ENCODE assay signal across 8 cellular contexts in genomic region chr7:70693690-70694356, GRCh38.
DNase-seq lines count a peak whose midpoint lies in the region; ATAC-seq lines count a peak whose summit lies in the region.

No MANE protein-coding gene starts in this region.

- no peaks in the 10 kb centered on the region for H3K36me3 ChIP-seq in thymus (ENCODE audit: control insufficient read depth, insufficient read depth)

- H3K27ac ChIP-seq in thymus (ENCODE audit: low read depth), result peak overlapping the region; percentile 80

- H3K9me3 Mint-ChIP-seq in natural killer cell treated with Interleukin-12 subunit alpha and Interleukin-12 subunit beta and Interleukin-15 and Interleukin-18, amount 100 ng/mL, for 72 hours, result no peaks in the 10 kb centered on the region

- H3K4me3 ChIP-seq in thymus (ENCODE audit: low read length), result peak overlapping the region; percentile 76

- WGBS in thymus, result under 1% methylated on average over 91 of the region's 91 CpGs

- peak; percentile 56 for ATAC-seq in HG03066 (IDR thresholded peaks at IDR 0.05; ENCODE audit: low read depth, unreplicated experiment)
- peak; percentile 87 to 88 for ATAC-seq in natural killer cell treated with Interleukin-12 subunit alpha and Interleukin-12 subunit beta and Interleukin-15 and Interleukin-18, amount 100 ng/mL, for 72 hours

- peak overlapping the region; percentile 75 for H3K4me3 Mint-ChIP-seq in natural killer cell treated with Interleukin-12 subunit alpha and Interleukin-12 subunit beta and Interleukin-15 and Interleukin-18, amount 100 ng/mL, for 72 hours

- H3K27me3 Mint-ChIP-seq in natural killer cell treated with Interleukin-12 subunit alpha and Interleukin-12 subunit beta and Interleukin-15 and Interleukin-18, amount 100 ng/mL, for 72 hours, result no peaks in the 10 kb centered on the region

- peak overlapping the region in 1 of 2 donors; percentile 63 for H3K27ac Mint-ChIP-seq in natural killer cell treated with Interleukin-12 subunit alpha and Interleukin-12 subunit beta and Interleukin-15 and Interleukin-18, amount 100 ng/mL, for 72 hours

- peak; percentile 48 for DNase-seq in activated naive CD4-positive, alpha-beta T cell treated with Interleukin-2 at 50 U/mL for 16 hours
- DNase-seq in activated naive CD4-positive, alpha-beta T cell treated with anti-CD3 and anti-CD28 coated beads, Interleukin-2, amount 50 U/mL, for 16 hours, result no peak
- DNase-seq in NCI-H510A treated with DMSO at 0.1 percent for 48 hours (lab: John Stamatoyannopoulos, UW) (peak; percentile 33), activated T-cell treated with anti-CD3 and anti-CD28 coated beads for 48 hours (ENCODE audit: low read depth) (peak; percentile 38), fibroblast of gingiva (ENCODE audit: low read depth) (peak; percentile 67)
- DNase-seq in natural killer cell treated with Interleukin-12 subunit alpha and Interleukin-12 subunit beta and Interleukin-15 and Interleukin-18, amount 100 ng/mL, for 72 hours (ENCODE audit: low spot score), result peak; percentile 77

- H3K36me3 Mint-ChIP-seq in natural killer cell treated with Interleukin-12 subunit alpha and Interleukin-12 subunit beta and Interleukin-15 and Interleukin-18, amount 100 ng/mL, for 72 hours, result peaks cover 5% of the 10 kb centered on the region

- peaks cover 10% of the 10 kb centered on the region for H3K27me3 ChIP-seq in thymus (ENCODE audit: control insufficient read depth, insufficient read depth)

- H3K9me3 ChIP-seq in thymus (ENCODE audit: control insufficient read depth), result no peaks in the 10 kb centered on the region

- H3K4me1 ChIP-seq in thymus (ENCODE audit: control insufficient read depth, insufficient read depth, low read length), result no peaks in the 10 kb centered on the region

- peaks cover 24 to 36% of the 10 kb centered on the region in 2 donors for H3K4me1 Mint-ChIP-seq in natural killer cell treated with Interleukin-12 subunit alpha and Interleukin-12 subunit beta and Interleukin-15 and Interleukin-18, amount 100 ng/mL, for 72 hours (ENCODE audit: low read depth in 2 of 2)
